ENCODE assay signal across 8 cellular contexts in genomic region chr7:139034855-139035587, GRCh38. TPM values are rescaled to one million over a fixed set of nuclear protein-coding genes. Genes with fewer than 3 reads are reported as not detected.
A peak's percentile ranks its signal among the peaks of the same experiment; 100 is the strongest.
DNase-seq lines count a peak whose midpoint lies in the region; ATAC-seq and TF ChIP-seq lines count a peak whose summit lies in the region.

No MANE protein-coding gene starts in this region.

- intact Hi-C loops in breast epithelium (cut with DNase I; ENCODE audit: low total_unique reads), result no loop called here

- H3K36me3 ChIP-seq in SJCRH30 (peaks cover 44% of the 10 kb centered on the region), breast epithelium (no peaks in the 10 kb centered on the region), kidney epithelial cell (ENCODE audit: control insufficient read depth, insufficient read depth, low read length) (no peaks in the 10 kb centered on the region)

- no peak for TF ChIP-seq POLR2A in breast epithelium (IDR thresholded peaks at IDR 0.05)

- no peaks in the 10 kb centered on the region for H3K9me3 ChIP-seq in SJCRH30 (replicated peaks)
- no peaks in the 10 kb centered on the region for H3K9me3 ChIP-seq in breast epithelium

- ATAC-seq in GM18907 (IDR thresholded peaks at IDR 0.05; ENCODE audit: unreplicated experiment) (peak; percentile 47), HG03135 (IDR thresholded peaks at IDR 0.05; ENCODE audit: unreplicated experiment) (peak; percentile 36)

- DNase-seq in AG09319 (ENCODE audit: extremely low read depth, low read depth) (no peak), SJCRH30 (peak; percentile 61 to 70), breast epithelium (ENCODE audit: low spot score in 2 of 2) (no peak), kidney epithelial cell (ENCODE audit: low read depth) (no peak), H4 (ENCODE audit: low spot score) (no peak)
- DNase-seq in stimulated activated CD8-positive, alpha-beta memory T cell treated with anti-CD3 and anti-CD28 coated beads, Interleukin-12 subunit alpha, Interleukin-12 subunit beta, amount 100 ng/mL, for 4 hours (ENCODE audit: low read depth), result peak; percentile 16

- TF ChIP-seq CTCF in AG09319 (IDR thresholded peaks at IDR 0.05; ENCODE audit: low read depth, low read length), result peak; percentile 20
- no peak for TF ChIP-seq CTCF in breast epithelium (IDR thresholded peaks at IDR 0.05)
- TF ChIP-seq CTCF in kidney epithelial cell (IDR thresholded peaks at IDR 0.05; ENCODE audit: insufficient read depth, low read length, poor library complexity, severe bottlenecking), result peak; percentile 4

- H3K27me3 ChIP-seq in SJCRH30, result no peaks in the 10 kb centered on the region
- no peaks in the 10 kb centered on the region for H3K27me3 ChIP-seq in breast epithelium
- no peaks in the 10 kb centered on the region for H3K27me3 ChIP-seq in kidney epithelial cell (ENCODE audit: control insufficient read depth, insufficient read depth, low read length)

- H3K4me3 ChIP-seq in SJCRH30, result peak overlapping the region; percentile 94
- H3K4me3 ChIP-seq in breast epithelium, result peak overlapping the region; percentile 86 to 99 (median 89)
- peak overlapping the region; percentile 79 for H3K4me3 ChIP-seq in kidney epithelial cell (ENCODE audit: low read depth, low read length)

- H3K27ac ChIP-seq in SJCRH30 (peak overlapping the region; percentile 91), breast epithelium (peak overlapping the region; percentile 78 to 91)

- H3K4me1 ChIP-seq in SJCRH30 (peaks cover 6% of the 10 kb centered on the region; the same call in 1 of the 2 replicates), breast epithelium (no peaks in the 10 kb centered on the region)

RNA-seq across cellular contexts. Expression of gene ZC3HAV1L, which starts 0.8 kb away (rescaled TPM):
- total RNA-seq in SJCRH30 (2014; rRNA removed; shearing (Covaris generic)), result 57.1 and 62.4 TPM in 2 replicates
- total RNA-seq in breast epithelium (10 to 100 TPM; 12.5 to 24.9 (median 19.3) TPM), kidney epithelial cell (14.4 and 21.6 TPM in 2 replicates)
- total RNA-seq in H4 (2014; rRNA removed; shearing (Covaris generic)), result 0.29 and 2.4 TPM in 2 replicates

RNA-seq across cellular contexts. Expression of gene KIAA1549, which starts 53.8 kb away (rescaled TPM):
- 11.8 and 12.5 TPM in 2 replicates for total RNA-seq in SJCRH30 (2014; rRNA removed; shearing (Covaris generic))
- total RNA-seq in breast epithelium (1 to 10 TPM; 1.8 to 3.9 (median 2.8) TPM), kidney epithelial cell (5.8 and 7.6 TPM in 2 replicates)
- total RNA-seq in H4 (2014; rRNA removed; shearing (Covaris generic)), result 2.5 and 3.3 TPM in 2 replicates

Comparison
In these comparisons a context has a peak if more than half of its experiments do, and no peak if none do; other contexts are left out.
1. DNase-seq: peak in SJCRH30 (2 of 2) and stimulated activated CD8-positive, alpha-beta memory T cell treated with anti-CD3 and anti-CD28 coated beads, Interleukin-12 subunit alpha, Interleukin-12 subunit beta, amount 100 ng/mL, for 4 hours (single experiment); none in AG09319 (single experiment), breast epithelium (0 of 2), kidney epithelial cell (single experiment) and H4 (single experiment).
2. CTCF ChIP-seq: peak in AG09319 (single experiment) and kidney epithelial cell (single experiment); none in breast epithelium (0 of 3).
3. Peak in every context shown above with its lines, with median percentiles within 50 percentile points of each other: H3K4me3 ChIP-seq.